1 cellular context compared by ENCODE assay signal in genomic region chr11:1401656-1402221, GRCh38.
A peak's percentile ranks its signal among the peaks of the same experiment; 100 is the strongest.
TF ChIP-seq lines count a peak whose summit lies in the region.

No MANE protein-coding gene starts in this region.

TF ChIP-seq in HepG2, 621 proteins besides CTCF, POLR2A, EP300 and RAD21 (continued from another document and continues in another):
- TF ChIP-seq ZBTB44 (CRISPR knock-in tag; IDR thresholded peaks at IDR 0.05): peak; percentile 72; the same call in 1 of the 2 replicates
- TF ChIP-seq ZNF574 (CRISPR knock-in tag; IDR thresholded peaks at IDR 0.05): peak; percentile 49; the same call in 1 of the 2 replicates
- peak; percentile 57; the same call in 1 of the 2 replicates for TF ChIP-seq SAP130 (CRISPR knock-in tag; IDR thresholded peaks at IDR 0.05; ENCODE audit: low read depth)
- peak; percentile 79 for TF ChIP-seq ELF3 (CRISPR knock-in tag; IDR thresholded peaks at IDR 0.05)
- peak; percentile 19; the same call in 1 of the 2 replicates for TF ChIP-seq FOSL2 (CRISPR knock-in tag; IDR thresholded peaks at IDR 0.05)
- peak; percentile 34; the same call in 1 of the 2 replicates for TF ChIP-seq ZNF768 (CRISPR knock-in tag; IDR thresholded peaks at IDR 0.05)
- 0 out of 2 replicates have a peak, but pooled peaks have one; percentile 73 for TF ChIP-seq CHCHD3 (CRISPR knock-in tag; IDR thresholded peaks at IDR 0.05)
- 0 out of 2 replicates have a peak, but pooled peaks have one; percentile 45 for TF ChIP-seq YEATS4 (CRISPR knock-in tag; IDR thresholded peaks at IDR 0.05; ENCODE audit: borderline replicate concordance)
- no peak for TF ChIP-seq PAXIP1 (CRISPR knock-in tag; conservative IDR thresholded peaks at IDR 0.05)
- peak; percentile 10; the same call in 1 of the 2 replicates for TF ChIP-seq STAG1 (CRISPR knock-in tag; IDR thresholded peaks at IDR 0.05)
- TF ChIP-seq ZNF589 (CRISPR knock-in tag; conservative IDR thresholded peaks at IDR 0.05): peak; percentile 84; the same call in 1 of the 2 replicates
- peak; percentile 91 for TF ChIP-seq TSC22D2 (CRISPR knock-in tag; IDR thresholded peaks at IDR 0.05; ENCODE audit: borderline replicate concordance)
- 0 out of 2 replicates have a peak, but pooled peaks have one; percentile 37 for TF ChIP-seq TP53 (CRISPR knock-in tag; conservative IDR thresholded peaks at IDR 0.05)
- TF ChIP-seq HES4 (CRISPR knock-in tag; IDR thresholded peaks at IDR 0.05; ENCODE audit: borderline replicate concordance): peak; percentile 92
- no peak for TF ChIP-seq ATF1 (CRISPR knock-in tag; IDR thresholded peaks at IDR 0.05)
- TF ChIP-seq MIER3 (CRISPR knock-in tag; IDR thresholded peaks at IDR 0.05; ENCODE audit: borderline replicate concordance): peak; percentile 28; the same call in 1 of the 2 replicates
- TF ChIP-seq ZNF367 (CRISPR knock-in tag; IDR thresholded peaks at IDR 0.05; ENCODE audit: borderline replicate concordance): 0 out of 2 replicates have a peak, but pooled peaks have one; percentile 37
- TF ChIP-seq ZNF563 (CRISPR knock-in tag; IDR thresholded peaks at IDR 0.05): peak; percentile 65; the same call in 1 of the 2 replicates
- TF ChIP-seq ZBTB10 (CRISPR knock-in tag; IDR thresholded peaks at IDR 0.05; ENCODE audit: borderline replicate concordance): no peak
- TF ChIP-seq ZBTB7A (CRISPR knock-in tag; IDR thresholded peaks at IDR 0.05): 0 out of 2 replicates have a peak, but pooled peaks have one; percentile 47
- TF ChIP-seq ZSCAN12 (CRISPR knock-in tag; IDR thresholded peaks at IDR 0.05): no peak
- peak; percentile 50; the same call in 1 of the 2 replicates for TF ChIP-seq MYC (CRISPR knock-in tag; IDR thresholded peaks at IDR 0.05; ENCODE audit: borderline replicate concordance)
- TF ChIP-seq ZBTB39 (CRISPR knock-in tag; IDR thresholded peaks at IDR 0.05): no peak
- 0 out of 2 replicates have a peak, but pooled peaks have one; percentile 33 for TF ChIP-seq ISL2 (CRISPR knock-in tag; IDR thresholded peaks at IDR 0.05)
- peak; percentile 44; the same call in 1 of the 2 replicates for TF ChIP-seq ARID5B (CRISPR knock-in tag; IDR thresholded peaks at IDR 0.05)
- TF ChIP-seq ZNF792 (CRISPR knock-in tag; IDR thresholded peaks at IDR 0.05): peak; percentile 67; the same call in 1 of the 2 replicates
- TF ChIP-seq IKZF4 (CRISPR knock-in tag; IDR thresholded peaks at IDR 0.05; ENCODE audit: borderline replicate concordance, low read depth, not compliant biosample characterization): peak; percentile 80
- peak; percentile 45 for TF ChIP-seq GABPB1 (CRISPR knock-in tag; IDR thresholded peaks at IDR 0.05)
- peak; percentile 63 for TF ChIP-seq ZNF883 (CRISPR knock-in tag; IDR thresholded peaks at IDR 0.05; ENCODE audit: not compliant biosample characterization)
- TF ChIP-seq MAF1 (CRISPR knock-in tag; IDR thresholded peaks at IDR 0.05; ENCODE audit: borderline replicate concordance): peak; percentile 76; the same call in 1 of the 2 replicates
- peak; percentile 64; the same call in 1 of the 2 replicates for TF ChIP-seq ZNF274 (CRISPR knock-in tag; IDR thresholded peaks at IDR 0.05)
- TF ChIP-seq GLI4 (CRISPR knock-in tag; IDR thresholded peaks at IDR 0.05; ENCODE audit: borderline replicate concordance): no peak
- peak; percentile 81; the same call in 1 of the 2 replicates for TF ChIP-seq MXD3 (CRISPR knock-in tag; IDR thresholded peaks at IDR 0.05)
- 0 out of 2 replicates have a peak, but pooled peaks have one; percentile 40 for TF ChIP-seq ZIK1 (CRISPR knock-in tag; IDR thresholded peaks at IDR 0.05; ENCODE audit: borderline replicate concordance, low read depth)
- peak; percentile 39; the same call in 1 of the 2 replicates for TF ChIP-seq MIXL1 (CRISPR knock-in tag; IDR thresholded peaks at IDR 0.05)
- no peak for TF ChIP-seq MTA3 (CRISPR knock-in tag; IDR thresholded peaks at IDR 0.05)
- peak; percentile 59; the same call in 1 of the 2 replicates for TF ChIP-seq ETV6 (CRISPR knock-in tag; conservative IDR thresholded peaks at IDR 0.05)
- peak; percentile 77; the same call in 1 of the 2 replicates for TF ChIP-seq ZBTB26 (CRISPR knock-in tag; IDR thresholded peaks at IDR 0.05; ENCODE audit: borderline replicate concordance)
- peak; percentile 88; the same call in 1 of the 2 replicates for TF ChIP-seq ZNF607 (CRISPR knock-in tag; IDR thresholded peaks at IDR 0.05; ENCODE audit: borderline replicate concordance)
- 0 out of 2 replicates have a peak, but pooled peaks have one; percentile 71 for TF ChIP-seq BRCA1 (CRISPR knock-in tag; IDR thresholded peaks at IDR 0.05)
- TF ChIP-seq REPIN1 (CRISPR knock-in tag; IDR thresholded peaks at IDR 0.05; ENCODE audit: borderline replicate concordance, low read depth): peak; percentile 46; the same call in 1 of the 2 replicates
